Comparison of ENCODE assay signal across 8 cellular contexts in the genomic region with DNA sequence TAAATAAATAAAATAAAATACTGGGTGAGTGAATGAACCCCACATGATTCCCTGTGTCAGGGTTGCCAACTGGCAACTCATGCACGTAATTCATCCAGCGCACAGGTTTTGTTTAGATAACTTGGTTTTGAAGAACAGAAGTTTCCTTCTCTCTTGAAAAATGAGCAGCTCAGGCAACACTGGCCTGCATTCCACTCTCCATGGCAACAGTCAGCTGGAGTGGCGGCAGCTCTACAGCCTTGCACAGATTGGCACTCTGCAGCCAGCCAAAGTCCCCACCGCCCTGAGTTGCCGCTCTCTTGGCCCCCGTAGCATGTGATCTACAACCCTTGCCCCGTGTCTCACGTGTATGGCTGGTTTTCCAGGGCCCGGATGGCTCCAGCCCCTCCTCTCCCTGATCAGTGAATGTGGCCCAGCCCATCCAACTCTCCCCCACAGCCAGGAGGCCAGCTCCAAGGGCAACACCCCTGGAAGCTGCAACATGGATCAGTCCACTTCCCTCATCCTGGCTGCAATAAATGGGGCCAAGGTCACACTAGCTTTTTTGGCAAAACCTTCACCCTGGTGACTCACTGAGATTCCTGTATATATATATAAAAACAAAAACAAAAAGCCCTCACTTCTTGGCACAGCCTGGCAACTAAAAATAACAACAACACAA. TPM values are rescaled to one million over a fixed set of nuclear protein-coding genes. Genes with fewer than 3 reads are reported as not detected.
A peak's percentile ranks its signal among the peaks of the same experiment; 100 is the strongest.
DNase-seq lines count a peak whose midpoint lies in the region; ATAC-seq, FAIRE-seq and TF ChIP-seq lines count a peak whose summit lies in the region.
"Not testable (repeated sequence)": the region's sequence is repeated elsewhere in the genome, so short reads cannot be mapped to it uniquely, and the experiment has no call there.

No MANE protein-coding gene starts in this region.

- not testable (repeated sequence) for TF ChIP-seq RAD21 in K562 (CRISPR knock-in tag; conservative IDR thresholded peaks at IDR 0.05 in 1 of 2, IDR thresholded peaks at IDR 0.05 in 1 of 2)

- FAIRE-seq in K562 (lab: Jason Lieb, UNC): not testable (repeated sequence)

- H3K27ac ChIP-seq in K562 (ENCODE audit: extremely low read depth, low read depth, low read length): not testable (repeated sequence)
- peak overlapping the region; percentile 85 for H3K27ac ChIP-seq in upper lobe of right lung

- H4K20me1 ChIP-seq in K562 (replicated peaks; ENCODE audit: control insufficient read depth, insufficient read depth, low read length): not testable (repeated sequence)

- not testable (repeated sequence) for H3K9me1 ChIP-seq in K562 (ENCODE audit: control insufficient read depth, insufficient read depth, low read length)

- H3K9me3 ChIP-seq in K562 (replicated peaks; ENCODE audit: control insufficient read depth, insufficient read depth, low read depth, low read length); upper lobe of right lung: not testable (repeated sequence)

- H3K36me3 ChIP-seq in K562 (ENCODE audit: control insufficient read depth, insufficient read depth, low read length); upper lobe of right lung: not testable (repeated sequence)

- BruUV-seq in K562 (replicated peaks; lab: Mats Ljungman, UMichigan): not testable (repeated sequence)

- not testable (repeated sequence) for H2AFZ ChIP-seq in K562 (ENCODE audit: low read depth, low read length)

- H3K79me2 ChIP-seq in K562 (ENCODE audit: control insufficient read depth, insufficient read depth, low read length): not testable (repeated sequence)

- not testable (repeated sequence) for H3K4me1 ChIP-seq in K562 (replicated peaks in 1 of 2; ENCODE audit: control insufficient read depth in 2 of 2, insufficient read depth in 2 of 2, low read length in 2 of 2)
- peaks cover 20% of the 10 kb centered on the region for H3K4me1 ChIP-seq in upper lobe of right lung

- CTCF ChIA-PET in K562 (lab: Yijun Ruan, JAX; ENCODE audit: low intra/inter-chr PET ratio): not testable (repeated sequence)

- WGBS in K562 (ENCODE audit: insufficient coverage, low coverage, missing lambda C conversion rate): 59% methylated on average over 2 of the region's 9 CpGs

- not testable (repeated sequence) for H3K4me2 ChIP-seq in K562 (ENCODE audit: insufficient read depth, low read length)

- H3K9ac ChIP-seq in K562 (ENCODE audit: insufficient read depth in 1 of 2, low read depth in 2 of 2, low read length in 2 of 2): not testable (repeated sequence)

- TF ChIP-seq CTCF in K562 (IDR thresholded peaks at IDR 0.05 in 2 of 3, conservative IDR thresholded peaks at IDR 0.05 in 1 of 3; ENCODE audit: insufficient read depth in 2 of 3, low read depth in 1 of 3, low read length in 3 of 3); fibroblast of pulmonary artery (IDR thresholded peaks at IDR 0.05; ENCODE audit: low read length, missing control alignments); upper lobe of right lung (IDR thresholded peaks at IDR 0.05): not testable (repeated sequence)

- not testable (repeated sequence) for H3K27me3 ChIP-seq in K562 (ENCODE audit: control insufficient read depth in 2 of 2, insufficient read depth in 2 of 2, low read length in 2 of 2); upper lobe of right lung

- in situ Hi-C loops in K562 (cut with MboI): not testable (repeated sequence)

- DNase-seq in DMS 273 (lab: John Stamatoyannopoulos, UW; ENCODE audit: unreplicated experiment) (peak; percentile 87), LHCN-M2 (ENCODE audit: low read depth) (peak; percentile 98), OCI-M1 (lab: John Stamatoyannopoulos, UW) (peak; percentile 33), K562 (ENCODE audit: extremely low read depth in 1 of 4, low spot score in 3 of 4) (peak in 1 of 4 experiments; percentile 34), fibroblast of pulmonary artery (ENCODE audit: low read depth) (peak; percentile 99), left lobe of liver (ENCODE audit: low spot score) (peak; percentile 92), posterior cingulate gyrus (peak; percentile 38 to 94 (median 66)), upper lobe of right lung (peak; percentile 85)

- not testable (repeated sequence) for ATAC-seq in K562
- ATAC-seq in left lobe of liver (peak; percentile 62), upper lobe of right lung (peak; percentile 61)

- H3K4me3 ChIP-seq in K562; fibroblast of pulmonary artery (replicated peaks; ENCODE audit: low read depth, low read length); upper lobe of right lung: not testable (repeated sequence)

- TF ChIP-seq POLR2A in K562 (conservative IDR thresholded peaks at IDR 0.05): not testable (repeated sequence)

- POLR2A ChIA-PET in K562 (lab: Yijun Ruan, JAX): not testable (repeated sequence)

- not testable (repeated sequence) for TF ChIP-seq EP300 in K562 (IDR thresholded peaks at IDR 0.05; ENCODE audit: low read length)

- intact Hi-C loops in K562 (cut with micrococcal nuclease); posterior cingulate gyrus (cut with DNase I); upper lobe of right lung (cut with DNase I): not testable (repeated sequence)

TF ChIP-seq in K562, 482 proteins besides CTCF, POLR2A, EP300 and RAD21 (continues in another document):
- TF ChIP-seq TCF7L2 (IDR thresholded peaks at IDR 0.05; ENCODE audit: low read depth, low read length): peak; percentile 16; the same call in 1 of the 2 replicates
- TF ChIP-seq JUND (IDR thresholded peaks at IDR 0.05; ENCODE audit: borderline replicate concordance, low read depth, low read length): 0 out of 2 replicates have a peak, but pooled peaks have one; percentile 20
- TF ChIP-seq JUND (tag; IDR thresholded peaks at IDR 0.05; ENCODE audit: borderline replicate concordance, low read depth, low read length): not testable (repeated sequence)
- TF ChIP-seq, protein P1, sequence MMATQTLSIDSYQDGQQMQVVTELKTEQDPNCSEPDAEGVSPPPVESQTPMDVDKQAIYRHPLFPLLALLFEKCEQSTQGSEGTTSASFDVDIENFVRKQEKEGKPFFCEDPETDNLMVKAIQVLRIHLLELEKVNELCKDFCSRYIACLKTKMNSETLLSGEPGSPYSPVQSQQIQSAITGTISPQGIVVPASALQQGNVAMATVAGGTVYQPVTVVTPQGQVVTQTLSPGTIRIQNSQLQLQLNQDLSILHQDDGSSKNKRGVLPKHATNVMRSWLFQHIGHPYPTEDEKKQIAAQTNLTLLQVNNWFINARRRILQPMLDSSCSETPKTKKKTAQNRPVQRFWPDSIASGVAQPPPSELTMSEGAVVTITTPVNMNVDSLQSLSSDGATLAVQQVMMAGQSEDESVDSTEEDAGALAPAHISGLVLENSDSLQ (IDR thresholded peaks at IDR 0.05): peak; percentile 17; the same call in 1 of the 2 replicates
- TF ChIP-seq FOXK2 (conservative IDR thresholded peaks at IDR 0.05 in 1 of 2, IDR thresholded peaks at IDR 0.05 in 1 of 2; ENCODE audit: low read depth in 2 of 2): peak in 1 of 2 experiments; percentile 97; a peak in 2 of 4 replicates

RNA-seq across cellular contexts. Expression of a gene that starts 11.1 kb away (rescaled TPM):
- total RNA-seq in LHCN-M2 (2014; rRNA removed) (not detected in 2 replicates), K562 (2014; rRNA removed) (not detected in 2 replicates), K562 (2014; rRNA removed; fragmentation: Illumina TruSeq; extraction: Trizol) (0.06 TPM in 1 of 2 replicates, not detected in the other), K562 (2015; rRNA removed; fragmentation: Illumina TruSeq; extraction: Trizol) (not detected in 2 replicates), K562 (2021) (0.04 and 0.13 TPM in 2 replicates), left lobe of liver (30.7 TPM), upper lobe of right lung (2.4 TPM)
- not detected for polyA plus RNA-seq in LHCN-M2 (2012)
- total RNA-seq in K562 (2011; cell fraction: chromatin; rRNA removed; ENCODE audit: low replicate concordance): 0.70 and 1.6 TPM in 2 replicates
- 0.50 and 1.3 TPM in 2 replicates for total RNA-seq in K562 (2011; cell fraction: nucleolus; rRNA removed)
- 1.3 and 2.0 TPM in 2 replicates for total RNA-seq in K562 (2011; cell fraction: nucleoplasm; rRNA removed)
- polyA plus RNA-seq in K562 (2011; rRNA removed) (0.50 and 0.53 TPM in 2 replicates), K562 (2014; fragmentation: Illumina TruSeq; extraction: Trizol) (0.07 and 0.15 TPM in 2 replicates), K562 (2014; fragmentation: Nextera tagmentation; extraction: Ambion mirVana) (under 1 TPM in 1 of 2 experiments, not detected in 1; 0.11 TPM), K562 (2014; rRNA removed) (0.04 and 0.46 TPM in 2 replicates)
- polyA plus RNA-seq in K562 (2011; cell fraction: cytosol; rRNA removed): 0.25 and 1.5 TPM in 2 replicates
- polyA plus RNA-seq in K562 (2011; cell fraction: nucleus; rRNA removed): 1.5 and 1.9 TPM in 2 replicates
- polyA plus RNA-seq in K562 (2012): 0.17 and 0.66 TPM in 2 replicates
- 0.18 and 0.81 TPM in 2 replicates for polyA minus RNA-seq in K562 (2011; rRNA and poly(A)+ RNA removed)
- polyA minus RNA-seq in K562 (2011; cell fraction: cytosol; rRNA and poly(A)+ RNA removed): not detected in 2 replicates
- 0.22 TPM in 1 of 2 replicates, not detected in the other for polyA minus RNA-seq in K562 (2011; cell fraction: nucleus; rRNA and poly(A)+ RNA removed)

RNA-seq across cellular contexts. Expression of a gene that starts 56.2 kb away (rescaled TPM):
- total RNA-seq in LHCN-M2 (2014; rRNA removed) (16.4 and 40.1 TPM in 2 replicates), K562 (2014; rRNA removed) (17.6 and 26.9 TPM in 2 replicates), K562 (2014; rRNA removed; fragmentation: Illumina TruSeq; extraction: Trizol) (11.1 and 12.8 TPM in 2 replicates), K562 (2015; rRNA removed; fragmentation: Illumina TruSeq; extraction: Trizol) (13.3 and 15.1 TPM in 2 replicates), K562 (2021) (25.5 and 27.1 TPM in 2 replicates), left lobe of liver (89.5 TPM), upper lobe of right lung (352 TPM)
- 7.9 TPM for polyA plus RNA-seq in LHCN-M2 (2012)
- 13.3 and 46.7 TPM in 2 replicates for total RNA-seq in K562 (2011; cell fraction: chromatin; rRNA removed; ENCODE audit: low replicate concordance)
- total RNA-seq in K562 (2011; cell fraction: nucleolus; rRNA removed): 57.8 and 76.0 TPM in 2 replicates
- total RNA-seq in K562 (2011; cell fraction: nucleoplasm; rRNA removed): 30.8 and 35.2 TPM in 2 replicates
- polyA plus RNA-seq in K562 (2011; rRNA removed) (25.8 and 31.5 TPM in 2 replicates), K562 (2014; fragmentation: Illumina TruSeq; extraction: Trizol) (25.0 and 30.0 TPM in 2 replicates), K562 (2014; fragmentation: Nextera tagmentation; extraction: Ambion mirVana) (1 to 10 TPM; 4.2 to 6.0 TPM), K562 (2014; rRNA removed) (25.3 and 29.9 TPM in 2 replicates)
- polyA plus RNA-seq in K562 (2011; cell fraction: cytosol; rRNA removed): 51.7 and 150 TPM in 2 replicates
- polyA plus RNA-seq in K562 (2011; cell fraction: nucleus; rRNA removed): 29.5 and 64.4 TPM in 2 replicates
- polyA plus RNA-seq in K562 (2012): 11.3 and 35.0 TPM in 2 replicates
- polyA minus RNA-seq in K562 (2011; rRNA and poly(A)+ RNA removed): 12.9 and 30.5 TPM in 2 replicates
- polyA minus RNA-seq in K562 (2011; cell fraction: cytosol; rRNA and poly(A)+ RNA removed): 34.6 and 39.6 TPM in 2 replicates
- 6.3 and 7.5 TPM in 2 replicates for polyA minus RNA-seq in K562 (2011; cell fraction: nucleus; rRNA and poly(A)+ RNA removed)
